14 cellular contexts compared by ENCODE assay signal in the genomic region with DNA sequence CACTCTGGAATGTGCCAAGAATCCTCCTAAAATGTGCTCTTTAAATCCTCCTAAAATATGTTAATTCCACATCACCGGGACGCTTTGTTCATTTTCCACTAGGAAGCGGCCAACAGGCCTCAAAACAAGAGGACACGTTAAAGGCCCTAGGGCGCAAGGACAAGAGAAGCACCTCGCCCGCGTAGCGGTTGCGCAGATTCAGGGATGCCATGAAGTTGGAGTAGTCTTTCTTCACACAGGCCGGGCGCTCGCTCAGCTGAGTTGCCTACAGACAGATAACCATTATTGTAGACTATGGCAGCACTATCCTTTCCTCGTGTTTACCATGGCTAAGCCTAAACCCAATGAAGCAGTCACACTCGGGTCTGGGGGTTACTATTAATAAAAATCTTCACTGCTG. TPM values are rescaled to one million over a fixed set of nuclear protein-coding genes. Genes with fewer than 3 reads are reported as not detected.
DNase-seq lines count a peak whose midpoint lies in the region; ATAC-seq and TF ChIP-seq lines count a peak whose summit lies in the region.
"Had no signal": no experiment of that assay in that cellular context is flagged by ENCODE, and none has a peak within 500 bp of the region (broad histone marks: within the 10 kb centered on the region; RNA-seq: fewer than 3 reads in every experiment).

No MANE protein-coding gene starts in this region.

- no peak overlapping the region for H3K23ac ChIP-seq in mesendoderm (ENCODE audit: low read length)

- peak overlapping the region; percentile 49 for H3K27ac Mint-ChIP-seq in stimulated activated naive CD8-positive, alpha-beta T cell treated with anti-CD3 and anti-CD28 coated beads, Interleukin-15, Interleukin-2, amounts not matched to agents 100 ng/mL and 50 ng/mL, for 24 hours
- H3K27ac Mint-ChIP-seq in stimulated activated naive CD8-positive, alpha-beta T cell treated with anti-CD3 and anti-CD28 coated beads, Interleukin-15, amount 100 ng/mL, for 72 hours: peak overlapping the region in 1 of 2 donors; percentile 76
- H3K27ac Mint-ChIP-seq: CD4-positive, alpha-beta T cell had no signal

- intact Hi-C loops in dorsolateral prefrontal cortex (cut with DNase I): no loop called here
- intact Hi-C loops in posterior vena cava (cut with DNase I): no loop called here

- ATAC-seq in stimulated activated naive CD8-positive, alpha-beta T cell treated with anti-CD3 and anti-CD28 coated beads, Interleukin-15, amount 100 ng/mL, for 72 hours: no peak

- H3K4me3 Mint-ChIP-seq in stimulated activated naive CD8-positive, alpha-beta T cell treated with anti-CD3 and anti-CD28 coated beads, Interleukin-15, Interleukin-2, amounts not matched to agents 100 ng/mL and 50 ng/mL, for 24 hours: no peak overlapping the region
- no peak overlapping the region for H3K4me3 Mint-ChIP-seq in stimulated activated naive CD8-positive, alpha-beta T cell treated with anti-CD3 and anti-CD28 coated beads, Interleukin-15, amount 100 ng/mL, for 72 hours
- H3K4me3 Mint-ChIP-seq: CD4-positive, alpha-beta T cell had no signal

- no peak overlapping the region for H2BK120ac ChIP-seq in mesendoderm (ENCODE audit: low read depth, low read length)

- WGBS in mesendoderm (ENCODE audit: extremely low coverage, insufficient coverage, low lambda C conversion rate): no CpG with 5 or more reads among the region's 15 CpGs

- H3K79me1 ChIP-seq in mesendoderm (ENCODE audit: low read length): no peaks in the 10 kb centered on the region

- no peak overlapping the region for H2AK5ac ChIP-seq in mesendoderm (ENCODE audit: low read length)

- no peak overlapping the region for H3K56ac ChIP-seq in mesendoderm (ENCODE audit: low read length)

- H3K36me3 ChIP-seq in mesendoderm (ENCODE audit: control insufficient read depth, insufficient read depth, low read length): no peaks in the 10 kb centered on the region

- H2BK15ac ChIP-seq in mesendoderm (replicated peaks; ENCODE audit: low read depth): no peak overlapping the region

- no peaks in the 10 kb centered on the region for H3K27me3 Mint-ChIP-seq in stimulated activated naive CD8-positive, alpha-beta T cell treated with anti-CD3 and anti-CD28 coated beads, Interleukin-15, Interleukin-2, amounts not matched to agents 100 ng/mL and 50 ng/mL, for 24 hours
- no peaks in the 10 kb centered on the region for H3K27me3 Mint-ChIP-seq in stimulated activated naive CD8-positive, alpha-beta T cell treated with anti-CD3 and anti-CD28 coated beads, Interleukin-15, amount 100 ng/mL, for 72 hours
- H3K27me3 Mint-ChIP-seq: CD4-positive, alpha-beta T cell had no signal

- no peak overlapping the region for H4K8ac ChIP-seq in mesendoderm (ENCODE audit: low read depth, low read length)

- no peak overlapping the region for H2BK5ac ChIP-seq in mesendoderm (ENCODE audit: low read length)

- no peak overlapping the region for H3K18ac ChIP-seq in mesendoderm (ENCODE audit: low read length)

- H3K27me3 ChIP-seq in dorsolateral prefrontal cortex (no peaks in the 10 kb centered on the region), mesendoderm (ENCODE audit: insufficient read depth, low read length, poor library complexity) (no peaks in the 10 kb centered on the region)
- H3K27me3 ChIP-seq: BE2C had no signal

- H3K4me1 Mint-ChIP-seq in stimulated activated naive CD8-positive, alpha-beta T cell treated with anti-CD3 and anti-CD28 coated beads, Interleukin-15, Interleukin-2, amounts not matched to agents 100 ng/mL and 50 ng/mL, for 24 hours (ENCODE audit: low read depth): peaks cover 6% of the 10 kb centered on the region
- H3K4me1 Mint-ChIP-seq in stimulated activated naive CD8-positive, alpha-beta T cell treated with anti-CD3 and anti-CD28 coated beads, Interleukin-15, amount 100 ng/mL, for 72 hours: peaks cover 13% of the 10 kb centered on the region

- DNase-seq in stimulated activated naive CD8-positive, alpha-beta T cell treated with anti-CD3 and anti-CD28 coated beads, Interleukin-15, amount 100 ng/mL, for 72 hours: no peak
- DNase-seq in dorsolateral prefrontal cortex (no peak), superior temporal gyrus (ENCODE audit: extremely low spot score) (peak; percentile 34), posterior vena cava (ENCODE audit: low spot score) (no peak), mesendoderm (no peak)
- DNase-seq: ACHN; BE2C; C1 segment of cervical spinal cord; Caco-2; CD4-positive, alpha-beta T cell; HCEC 1CT had no signal

- no peak overlapping the region for H3K4ac ChIP-seq in mesendoderm (ENCODE audit: low read depth, low read length)

- no peak overlapping the region for H3K9ac ChIP-seq in mesendoderm (ENCODE audit: low read length)

- TF ChIP-seq CTCF in dorsolateral prefrontal cortex (IDR thresholded peaks at IDR 0.05 in 54 of 56, conservative IDR thresholded peaks at IDR 0.05 in 2 of 56; ENCODE audit: low read depth in 1 of 56, partially characterized antibody in 56 of 56): no peak

- H4K5ac ChIP-seq in mesendoderm (ENCODE audit: low read length): no peak overlapping the region

- no peaks in the 10 kb centered on the region for H3K4me1 ChIP-seq in mesendoderm (ENCODE audit: control insufficient read depth, low read depth, low read length)
- H3K4me1 ChIP-seq: Caco-2 had no signal

- H3K4me3 ChIP-seq in dorsolateral prefrontal cortex (no peak overlapping the region), mesendoderm (ENCODE audit: low read length) (no peak overlapping the region)

- peak overlapping the region in 49 of 59 donors; percentile 0 to 92 (median 54) for H3K27ac ChIP-seq in dorsolateral prefrontal cortex
- H3K27ac ChIP-seq in mesendoderm (ENCODE audit: low read depth, low read length): no peak overlapping the region
- H3K27ac ChIP-seq: HL-60 had no signal

- H3K36me3 Mint-ChIP-seq in stimulated activated naive CD8-positive, alpha-beta T cell treated with anti-CD3 and anti-CD28 coated beads, Interleukin-15, Interleukin-2, amounts not matched to agents 100 ng/mL and 50 ng/mL, for 24 hours (ENCODE audit: low read depth): peaks cover 57% of the 10 kb centered on the region

- no peaks in the 10 kb centered on the region for H3K9me3 Mint-ChIP-seq in stimulated activated naive CD8-positive, alpha-beta T cell treated with anti-CD3 and anti-CD28 coated beads, Interleukin-15, Interleukin-2, amounts not matched to agents 100 ng/mL and 50 ng/mL, for 24 hours
- H3K9me3 Mint-ChIP-seq in stimulated activated naive CD8-positive, alpha-beta T cell treated with anti-CD3 and anti-CD28 coated beads, Interleukin-15, amount 100 ng/mL, for 72 hours: no peaks in the 10 kb centered on the region
- H3K9me3 Mint-ChIP-seq: CD4-positive, alpha-beta T cell had no signal

- H3K79me2 ChIP-seq in mesendoderm (ENCODE audit: control insufficient read depth, insufficient read depth, low read length): no peaks in the 10 kb centered on the region

- no peak overlapping the region for H3K4me2 ChIP-seq in mesendoderm (ENCODE audit: low read length)

RNA-seq across cellular contexts. Expression of a gene that starts 29.5 kb away (rescaled TPM):
- total RNA-seq in dorsolateral prefrontal cortex (1 to 10 TPM in 26 of 120 experiments, under 1 TPM in 70, not detected in 24; 0.11 to 4.7 (median 0.61) TPM), posterior vena cava (not detected)
- 0.01 TPM for polyA plus RNA-seq in mesendoderm (2013, experiment 1 of 2)
- polyA plus RNA-seq in mesendoderm (2013, experiment 2 of 2): not detected
- total RNA-seq: CD4-positive, alpha-beta T cell; H4 had no signal
